ENCODE assay signal across 19 cellular contexts in the genomic region with DNA sequence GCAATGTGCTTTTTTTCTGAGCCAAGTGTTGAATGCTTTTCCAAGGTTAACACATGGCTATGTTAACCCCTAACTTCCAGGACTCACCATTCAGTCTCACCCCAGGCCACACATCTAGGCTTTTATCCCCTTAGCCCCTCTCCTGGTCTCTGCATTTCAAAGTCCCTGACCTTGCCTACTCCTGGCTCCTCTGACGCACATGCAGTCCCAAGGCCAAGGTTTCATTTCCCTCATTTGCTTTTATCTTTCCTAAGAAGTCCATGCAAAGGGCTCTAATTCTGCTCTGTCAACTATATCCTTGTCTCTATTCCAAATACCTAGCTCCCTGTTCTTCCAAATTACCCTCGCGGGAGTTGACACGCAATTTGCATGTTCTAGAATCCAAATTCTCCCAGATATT. TPM values are rescaled to one million over a fixed set of nuclear protein-coding genes. Genes with fewer than 3 reads are reported as not detected.
DNase-seq lines count a peak whose midpoint lies in the region; ATAC-seq and TF ChIP-seq lines count a peak whose summit lies in the region.
"Had no signal": no experiment of that assay in that cellular context is flagged by ENCODE, and none has a peak within 500 bp of the region (broad histone marks: within the 10 kb centered on the region; RNA-seq: fewer than 3 reads in every experiment).

No MANE protein-coding gene starts in this region.

- no peaks in the 10 kb centered on the region for H3K79me2 ChIP-seq in MM.1S (ENCODE audit: low read length)

- H2AFZ ChIP-seq in MM.1S (ENCODE audit: low read length): no peak overlapping the region

- no peaks in the 10 kb centered on the region for H4K20me1 ChIP-seq in MM.1S (ENCODE audit: insufficient read depth, low read length)

- no peaks in the 10 kb centered on the region for H3K9me3 Mint-ChIP-seq in dendritic cell treated with granulocyte-macrophage colony-stimulating factor and Interleukin-4, amounts not matched to agents 40 ng/mL and 50 ng/mL, for 4 days
- H3K9me3 Mint-ChIP-seq: CD8-positive, alpha-beta T cell; IgD-negative memory B cell had no signal

- H3K9me3 ChIP-seq in MM.1S (replicated peaks; ENCODE audit: insufficient read depth, low read length): no peaks in the 10 kb centered on the region
- H3K9me3 ChIP-seq: BE2C had no signal

- peak; percentile 66 for ATAC-seq in sciatic nerve
- ATAC-seq: CD8-positive, alpha-beta T cell had no signal

- no peaks in the 10 kb centered on the region for H3K36me3 Mint-ChIP-seq in dendritic cell treated with granulocyte-macrophage colony-stimulating factor and Interleukin-4, amounts not matched to agents 40 ng/mL and 50 ng/mL, for 4 days (ENCODE audit: low read depth)
- H3K36me3 Mint-ChIP-seq: CD8-positive, alpha-beta T cell; IgD-negative memory B cell had no signal

- peaks cover 23% of the 10 kb centered on the region for H3K4me1 Mint-ChIP-seq in dendritic cell treated with granulocyte-macrophage colony-stimulating factor and Interleukin-4, amounts not matched to agents 40 ng/mL and 50 ng/mL, for 4 days (ENCODE audit: low read depth)

- intact Hi-C loops in dendritic cell treated with granulocyte-macrophage colony-stimulating factor and Interleukin-4, amounts not matched to agents 40 ng/mL and 50 ng/mL, for 4 days (cut with micrococcal nuclease): no loop called here
- intact Hi-C loops in sciatic nerve (cut with DNase I): no loop called here

- H3K36me3 ChIP-seq in MM.1S (replicated peaks; ENCODE audit: insufficient read depth, low read length): no peaks in the 10 kb centered on the region
- H3K36me3 ChIP-seq: BE2C had no signal

- no peak overlapping the region for H3K27ac ChIP-seq in MM.1S (ENCODE audit: low read length)
- H3K27ac ChIP-seq: C4-2B had no signal

- no peak overlapping the region for H3K4me2 ChIP-seq in MM.1S (ENCODE audit: low read depth, low read length)

- H3K27me3 ChIP-seq in MM.1S (replicated peaks; ENCODE audit: insufficient read depth, low read length): no peaks in the 10 kb centered on the region

- peak overlapping the region; percentile 44 for H3K4me3 Mint-ChIP-seq in dendritic cell treated with granulocyte-macrophage colony-stimulating factor and Interleukin-4, amounts not matched to agents 40 ng/mL and 50 ng/mL, for 4 days
- H3K4me3 Mint-ChIP-seq: CD8-positive, alpha-beta T cell; HFFc6; IgD-negative memory B cell had no signal

- H3K27ac Mint-ChIP-seq in dendritic cell treated with granulocyte-macrophage colony-stimulating factor and Interleukin-4, amounts not matched to agents 40 ng/mL and 50 ng/mL, for 4 days: peak overlapping the region; percentile 87
- H3K27ac Mint-ChIP-seq: CD8-positive, alpha-beta T cell; HFFc6 had no signal

- TF ChIP-seq CTCF in MM.1S (IDR thresholded peaks at IDR 0.05; ENCODE audit: low read length): no peak

- no peaks in the 10 kb centered on the region for H3K4me1 ChIP-seq in MM.1S (ENCODE audit: low read length)
- H3K4me1 ChIP-seq: BE2C had no signal

- no peaks in the 10 kb centered on the region for H3F3A ChIP-seq in MM.1S (ENCODE audit: insufficient read depth, low read length)

- DNase-seq in CD1c-positive myeloid dendritic cell (ENCODE audit: extremely low spot score) (peak; percentile 45), MV-4-11 (lab: John Stamatoyannopoulos, UW) (peak; percentile 31), sciatic nerve (ENCODE audit: low spot score) (no peak), MM.1S (no peak), dedifferentiated amniotic fluid mesenchymal stem cell (ENCODE audit: extremely low spot score) (no peak), DMS53 treated with DMSO at 0.1 percent for 48 hours (lab: John Stamatoyannopoulos, UW; ENCODE audit: unreplicated experiment) (no peak)
- DNase-seq: BE2C; CD8-positive, alpha-beta T cell; COR-L47; DMS153; DND-41; GDM1; HCEC 1CT; HFFc6 had no signal

- no peak overlapping the region for H3K4me3 ChIP-seq in MM.1S (ENCODE audit: low read length)

- no peaks in the 10 kb centered on the region for H3K27me3 Mint-ChIP-seq in dendritic cell treated with granulocyte-macrophage colony-stimulating factor and Interleukin-4, amounts not matched to agents 40 ng/mL and 50 ng/mL, for 4 days

- no peaks in the 10 kb centered on the region for H3K9me2 ChIP-seq in MM.1S (replicated peaks; ENCODE audit: insufficient read depth, low read length)

- H3K9ac ChIP-seq in MM.1S (ENCODE audit: low read length): no peak overlapping the region

RNA-seq across cellular contexts. Expression of gene SLC30A10, which starts 25.4 kb away (rescaled TPM):
- 0.62 TPM for total RNA-seq in sciatic nerve
- total RNA-seq: CD8-positive, alpha-beta T cell; H4; HFFc6; HT-29 had no signal

Comparison
In these comparisons a context has a peak if more than half of its experiments do, and no peak if none do; other contexts are left out.
1. DNase-seq: peak in CD1c-positive myeloid dendritic cell (single experiment) and MV-4-11 (single experiment); none in sciatic nerve (single experiment), MM.1S (single experiment), dedifferentiated amniotic fluid mesenchymal stem cell (single experiment) and DMS53 treated with DMSO at 0.1 percent for 48 hours (single experiment).